In the genomic region with DNA sequence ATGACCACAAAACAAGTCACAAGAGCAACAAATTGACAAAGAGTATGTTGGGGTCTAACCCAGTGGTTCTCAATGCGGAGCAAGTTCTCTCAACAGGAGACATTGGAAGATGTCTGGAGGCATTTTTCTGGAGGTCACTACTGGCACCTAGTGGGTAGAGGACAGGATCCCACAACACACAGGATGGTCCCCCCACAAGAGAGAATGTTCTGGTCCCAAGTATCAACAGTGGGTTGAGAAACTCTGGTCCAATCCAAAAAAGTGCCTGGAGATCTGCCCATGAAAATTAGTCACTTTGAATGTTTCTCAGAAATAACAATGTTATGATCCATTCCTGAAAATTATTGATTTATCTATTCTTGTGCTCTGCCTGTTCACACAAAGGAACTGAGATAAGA, we compare ENCODE assay signal across 8 cellular contexts. TPM values are rescaled to one million over a fixed set of nuclear protein-coding genes. Genes with fewer than 3 reads are reported as not detected.
DNase-seq lines count a peak whose midpoint lies in the region; ATAC-seq, FAIRE-seq and TF ChIP-seq lines count a peak whose summit lies in the region.

No MANE protein-coding gene starts in this region.

- H3K9ac ChIP-seq in H9 (ENCODE audit: extremely low read depth, insufficient read length, low read length) = no peak overlapping the region
- peak overlapping the region; percentile 59 for H3K9ac ChIP-seq in GM12878 (ENCODE audit: control insufficient read depth, insufficient read depth, low read length)

- no peak for TF ChIP-seq POLR2A in GM12878 (IDR thresholded peaks at IDR 0.05; ENCODE audit: low read depth, low read length)

- H4K91ac ChIP-seq in H9 (ENCODE audit: insufficient read length, low read depth, low read length) = no peak overlapping the region

- WGBS in H9 (ENCODE audit: extremely low coverage, insufficient read length, low lambda C conversion rate) = no CpG with 5 or more reads among the region's 1 CpG
- 86% methylated on average over 1 of the region's 1 CpG for WGBS in GM12878 (ENCODE audit: insufficient coverage, insufficient replicate concordance, low lambda C conversion rate, missing lambda C conversion rate)

- TF ChIP-seq EP300 in GM12878 (IDR thresholded peaks at IDR 0.05; ENCODE audit: borderline replicate concordance in 1 of 2, control insufficient read depth in 1 of 2, low read depth in 2 of 2, low read length in 2 of 2) = no peak

- DNase-seq in A673 (ENCODE audit: low spot score) (no peak), H9 (no peak), GM12878 (ENCODE audit: low read depth, low spot score) (peak; percentile 52), memory B cell (ENCODE audit: low spot score in 2 of 2) (no peak), hippocampal formation (lab: John Stamatoyannopoulos, UW) (no peak), SKM-1 treated with dmso at 0.1 percent for 144 hours (lab: John Stamatoyannopoulos, UW; ENCODE audit: unreplicated experiment) (no peak)

- no peak overlapping the region for H3K23ac ChIP-seq in H9 (ENCODE audit: insufficient read length, low read depth, low read length)

- H3K79me2 ChIP-seq in H9 (ENCODE audit: insufficient read depth, low read length) = no peaks in the 10 kb centered on the region; the same call in none of the 2 replicates
- H3K79me2 ChIP-seq in GM12878 (ENCODE audit: control insufficient read depth, insufficient read depth, low read length) = peaks cover 63% of the 10 kb centered on the region

- no peak overlapping the region for H2BK120ac ChIP-seq in H9 (ENCODE audit: low read depth, low read length, poor library complexity, severe bottlenecking)

- H4K20me1 ChIP-seq in H9 (ENCODE audit: control insufficient read depth, insufficient read depth, insufficient read length) (no peaks in the 10 kb centered on the region), GM12878 (ENCODE audit: control insufficient read depth, insufficient read depth) (no peaks in the 10 kb centered on the region)

- no peak overlapping the region for H3K56ac ChIP-seq in H9 (ENCODE audit: insufficient read length, low read depth, low read length)

- H2AK5ac ChIP-seq in H9 (ENCODE audit: insufficient read length, low read length) = no peak overlapping the region

- H3K36me3 Mint-ChIP-seq in H9 (ENCODE audit: insufficient read depth in 1 of 3, low read depth in 3 of 3) (peaks cover 27 to 42% (median 39%) of the 10 kb centered on the region in 3 experiments), memory B cell (no peaks in the 10 kb centered on the region)

- no peak overlapping the region for H2BK15ac ChIP-seq in H9 (ENCODE audit: low read depth, low read length)

- H3K27me3 Mint-ChIP-seq in H9 (ENCODE audit: low read depth) (peaks cover 6% of the 10 kb centered on the region), memory B cell (no peaks in the 10 kb centered on the region)

- H3K79me1 ChIP-seq in H9 (ENCODE audit: insufficient read depth, low read depth, low read length, poor library complexity, severe bottlenecking) = no peaks in the 10 kb centered on the region

- H2BK20ac ChIP-seq in H9 (ENCODE audit: low read depth, low read length, poor library complexity, severe bottlenecking) = no peak overlapping the region

- no peak overlapping the region for H3K4ac ChIP-seq in H9 (ENCODE audit: low read depth, low read length)

- H3K4me3 Mint-ChIP-seq in H9 (no peak overlapping the region), memory B cell (no peak overlapping the region)

- H2BK5ac ChIP-seq in H9 (ENCODE audit: insufficient read length, low read length) = no peak overlapping the region

- SMC1A ChIA-PET in GM12878 (lab: Charles Lee; ENCODE audit: uncharacterized antibody, unreplicated experiment) = interaction anchor here (5.2 kb wide), 1 partner anchor 286 kb away, joined by 48 read pairs; no protein-coding TSS in a partner anchor

- peaks cover 42% of the 10 kb centered on the region for H3K4me1 ChIP-seq in A673 (ENCODE audit: insufficient read depth, low read length, poor library complexity, severe bottlenecking)
- peaks cover 3% of the 10 kb centered on the region; the same call in 1 of the 2 replicates for H3K4me1 ChIP-seq in H9 (ENCODE audit: insufficient read depth, low read length)
- H3K4me1 ChIP-seq in GM12878 (ENCODE audit: control insufficient read depth, insufficient read depth, low read length) = peaks cover 47% of the 10 kb centered on the region

- no peak overlapping the region for H3K14ac ChIP-seq in H9 (ENCODE audit: insufficient read depth, low read length)

- no peak overlapping the region for H3K18ac ChIP-seq in H9 (ENCODE audit: insufficient read length, low read depth, low read length)

- H3K23me2 ChIP-seq in H9 (ENCODE audit: insufficient read length, low read depth, low read length, poor library complexity, severe bottlenecking) = peaks cover 13% of the 10 kb centered on the region

- H3K4me2 ChIP-seq in H9 (ENCODE audit: insufficient read depth, insufficient read length, low read length) (no peak overlapping the region), GM12878 (ENCODE audit: control insufficient read depth, insufficient read depth) (peak overlapping the region; percentile 86)

- H3K9me3 Mint-ChIP-seq in H9 (peaks cover 8 to 12% of the 10 kb centered on the region in 2 experiments; a peak in 4 of 5 replicates), memory B cell (peaks cover 2% of the 10 kb centered on the region)

- H3K4me3 ChIP-seq in A673 (ENCODE audit: low read depth, low read length, poor library complexity, severe bottlenecking) (no peak overlapping the region), GM12878 (peak overlapping the region; percentile 31; the same call in 1 of the 2 replicates)

- H2AFZ ChIP-seq in H9 (ENCODE audit: low read length) (no peak overlapping the region), GM12878 (ENCODE audit: control insufficient read depth, low read depth, low read length) (no peak overlapping the region)

- no peak overlapping the region for H3K27ac ChIP-seq in A673 (ENCODE audit: low read depth, low read length, poor library complexity, severe bottlenecking)
- no peak overlapping the region for H3K27ac ChIP-seq in H9 (ENCODE audit: insufficient read length, low read depth, low read length)
- peak overlapping the region; percentile 79 for H3K27ac ChIP-seq in GM12878 (ENCODE audit: control insufficient read depth, insufficient read depth)

- CTCF ChIA-PET in A673 (lab: Charles Lee) (no interaction called here), GM12878 (lab: Yijun Ruan, JAX) (interaction anchor here (2.0 to 5.1 kb wide), 2 partner anchors 51 to 190 kb away, joined by 11 to 60 read pairs; no protein-coding TSS in a partner anchor)

- no peak overlapping the region for H3K27ac Mint-ChIP-seq in H9
- peak overlapping the region; percentile 18 for H3K27ac Mint-ChIP-seq in memory B cell

- H3K27me3 ChIP-seq in A673 (replicated peaks; ENCODE audit: insufficient read depth, low read depth, low read length, poor library complexity) (no peaks in the 10 kb centered on the region), H9 (ENCODE audit: insufficient read depth, low read length) (no peaks in the 10 kb centered on the region), GM12878 (replicated peaks in 1 of 2; ENCODE audit: control insufficient read depth in 2 of 2, insufficient read depth in 2 of 2, low read length in 1 of 2) (no peaks in the 10 kb centered on the region)

- RAD21 ChIA-PET in GM12878 (lab: Charles Lee; ENCODE audit: unreplicated experiment) = no interaction called here

- H4K5ac ChIP-seq in H9 (ENCODE audit: insufficient read length, low read depth, low read length) = no peak overlapping the region

- H3K4me1 Mint-ChIP-seq in H9 (peaks cover 28 to 34% of the 10 kb centered on the region in 2 experiments), memory B cell (peaks cover 32% of the 10 kb centered on the region)

- POLR2A ChIA-PET in A673 (lab: Charles Lee; ENCODE audit: low non-redundant PET) (no interaction called here), GM12878 (lab: Charles Lee) (no interaction called here)

- no peak overlapping the region for H3T11ph ChIP-seq in H9 (ENCODE audit: low read length)

- ATAC-seq in GM12878 (peak; percentile 10), memory B cell (ENCODE audit: low read depth) (no peak), GM21619 (IDR thresholded peaks at IDR 0.05; ENCODE audit: unreplicated experiment) (no peak), HG02884 (IDR thresholded peaks at IDR 0.05; ENCODE audit: unreplicated experiment) (no peak)

- in situ Hi-C loops in GM12878 (cut with MboI) = loop anchor here (5.0 kb wide), 1 partner anchor 287 kb away; no protein-coding TSS in a partner anchor

- H3K36me3 ChIP-seq in A673 (ENCODE audit: insufficient read depth, low read length, poor library complexity, severe bottlenecking) = peaks cover 12% of the 10 kb centered on the region
- H3K36me3 ChIP-seq in GM12878 (ENCODE audit: control insufficient read depth in 2 of 2, insufficient read depth in 2 of 2, low read length in 1 of 2) = peaks cover 0 to under 1% of the 10 kb centered on the region in 2 experiments; a peak in 2 of 4 replicates

- peak; percentile 27 for FAIRE-seq in GM12878 (lab: Jason Lieb, UNC)

- TF ChIP-seq RAD21 in GM12878 (IDR thresholded peaks at IDR 0.05; ENCODE audit: insufficient read depth, low read depth, low read length) = peak; percentile 47

- TF ChIP-seq CTCF in A673 (conservative IDR thresholded peaks at IDR 0.05; ENCODE audit: low read depth, low read length) = 0 out of 2 replicates have a peak, but pooled peaks have one; percentile 20
- 0 out of 3 replicates have a peak, but pooled peaks have one; percentile 13 for TF ChIP-seq CTCF in H9 (conservative IDR thresholded peaks at IDR 0.05)
- peak; percentile 48 to 67 (median 49); a peak in 5 of 6 replicates for TF ChIP-seq CTCF in GM12878 (IDR thresholded peaks at IDR 0.05 in 2 of 3, conservative IDR thresholded peaks at IDR 0.05 in 1 of 3; ENCODE audit: control insufficient read depth in 2 of 3, extremely low read depth in 1 of 3, insufficient read depth in 1 of 3, low read depth in 3 of 3, low read length in 3 of 3)

- BruUV-seq in A673 (replicated peaks; lab: Mats Ljungman, UMichigan) (no TSS peak), GM12878 (replicated peaks; lab: Mats Ljungman, UMichigan) (no TSS peak)

- intact Hi-C loops in A673 (cut with micrococcal nuclease; ENCODE audit: unreplicated experiment) (loop anchor here (2.0 to 10.0 kb wide), 2 partner anchors 241 to 291 kb away; a partner anchor contains a TSS), GM12878 (cut with micrococcal nuclease; ENCODE audit: unreplicated experiment) (loop anchor here (1.0 to 5.0 kb wide), 8 partner anchors 15 to 289 kb away; a partner anchor contains a TSS)

- H3K9me3 ChIP-seq in A673 (ENCODE audit: low read depth, low read length, poor library complexity, severe bottlenecking) (peaks cover 4% of the 10 kb centered on the region), H9 (ENCODE audit: control insufficient read depth, low read depth, low read length) (no peaks in the 10 kb centered on the region), GM12878 (replicated peaks; ENCODE audit: control insufficient read depth, insufficient read depth, low read length) (no peaks in the 10 kb centered on the region; the same call in 2 of the 3 replicates)

- no peak overlapping the region for H4K8ac ChIP-seq in H9 (replicated peaks; ENCODE audit: insufficient read length, low read depth, low read length)

- no peak overlapping the region for H2BK12ac ChIP-seq in H9 (ENCODE audit: insufficient read length, low read depth, low read length)

RNA-seq across cellular contexts. Expression of a gene that starts 3.3 kb away (rescaled TPM):
- total RNA-seq in A673 (2021) = 36.1 and 39.0 TPM in 2 replicates
- 21.8 and 24.0 TPM in 2 replicates for total RNA-seq in H9 (2021)
- 94.7 and 103 TPM in 2 replicates for total RNA-seq in GM12878 (2013; cell fraction: nucleolus; rRNA removed)
- 7.1 and 7.2 TPM in 2 replicates for total RNA-seq in GM12878 (2014; rRNA removed)
- 5.6 and 7.3 TPM in 2 replicates for total RNA-seq in GM12878 (2014; rRNA removed; fragmentation: Illumina TruSeq; extraction: Trizol)
- total RNA-seq in GM12878 (2021) = 28.6 and 29.9 TPM in 2 replicates
- polyA plus RNA-seq in GM12878 (2011; ENCODE audit: low read depth) = 5.3 TPM
- 17.7 and 23.7 TPM in 2 replicates for polyA plus RNA-seq in GM12878 (2011; rRNA removed)
- 20.9 and 21.1 TPM in 2 replicates for polyA plus RNA-seq in GM12878 (2011; cell fraction: cytosol; rRNA removed)
- 27.3 and 35.4 TPM in 2 replicates for polyA plus RNA-seq in GM12878 (2011; cell fraction: nucleus; rRNA removed)
- polyA plus RNA-seq in GM12878 (2012) = 10.0 and 10.9 TPM in 2 replicates
- polyA plus RNA-seq in GM12878 (2014; fragmentation: Illumina TruSeq; extraction: Trizol) = 10.6 and 10.8 TPM in 2 replicates
- 1 to 10 TPM; 1.5 to 1.6 TPM for polyA plus RNA-seq in GM12878 (2014; fragmentation: Nextera tagmentation; extraction: Ambion mirVana)
- polyA plus RNA-seq in GM12878 (2014; rRNA removed) = 11.8 and 12.4 TPM in 2 replicates
- 10 to 100 TPM; 12.1 to 12.7 TPM for polyA plus RNA-seq in GM12878 (2016; fragmentation: Nextera tagmentation; extraction: Ambion mirVana)
- polyA minus RNA-seq in GM12878 (2011; rRNA and poly(A)+ RNA removed) = 33.6 and 36.7 TPM in 2 replicates
- 11.8 and 12.2 TPM in 2 replicates for polyA minus RNA-seq in GM12878 (2011; cell fraction: cytosol; rRNA and poly(A)+ RNA removed)
- polyA minus RNA-seq in GM12878 (2011; cell fraction: nucleus; rRNA and poly(A)+ RNA removed) = 15.5 and 33.2 TPM in 2 replicates

RNA-seq across cellular contexts. Expression of a gene that starts 25.8 kb away (rescaled TPM):
- total RNA-seq in A673 (2021) (not detected in 2 replicates), H9 (2021) (not detected in 2 replicates), GM12878 (2014; rRNA removed) (not detected in 2 replicates), GM12878 (2014; rRNA removed; fragmentation: Illumina TruSeq; extraction: Trizol) (not detected in 2 replicates), GM12878 (2021) (not detected in 2 replicates)
- total RNA-seq in GM12878 (2013; cell fraction: nucleolus; rRNA removed) = not detected in 2 replicates
- polyA plus RNA-seq in GM12878 (2011; ENCODE audit: low read depth) = not detected
- polyA plus RNA-seq in GM12878 (2011; rRNA removed) (0.15 TPM in 1 of 2 replicates, not detected in the other), GM12878 (2014; fragmentation: Illumina TruSeq; extraction: Trizol) (not detected in 2 replicates), GM12878 (2014; fragmentation: Nextera tagmentation; extraction: Ambion mirVana) (not detected), GM12878 (2014; rRNA removed) (not detected in 2 replicates), GM12878 (2016; fragmentation: Nextera tagmentation; extraction: Ambion mirVana) (not detected)
- not detected in 2 replicates for polyA plus RNA-seq in GM12878 (2011; cell fraction: cytosol; rRNA removed)
- polyA plus RNA-seq in GM12878 (2011; cell fraction: nucleus; rRNA removed) = 0.23 and 0.30 TPM in 2 replicates
- polyA plus RNA-seq in GM12878 (2012) = not detected in 2 replicates
- polyA minus RNA-seq in GM12878 (2011; rRNA and poly(A)+ RNA removed) = not detected in 2 replicates
- not detected in 2 replicates for polyA minus RNA-seq in GM12878 (2011; cell fraction: cytosol; rRNA and poly(A)+ RNA removed)
- not detected in 2 replicates for polyA minus RNA-seq in GM12878 (2011; cell fraction: nucleus; rRNA and poly(A)+ RNA removed)
